25 cellular contexts compared by ENCODE assay signal in the genomic region with DNA sequence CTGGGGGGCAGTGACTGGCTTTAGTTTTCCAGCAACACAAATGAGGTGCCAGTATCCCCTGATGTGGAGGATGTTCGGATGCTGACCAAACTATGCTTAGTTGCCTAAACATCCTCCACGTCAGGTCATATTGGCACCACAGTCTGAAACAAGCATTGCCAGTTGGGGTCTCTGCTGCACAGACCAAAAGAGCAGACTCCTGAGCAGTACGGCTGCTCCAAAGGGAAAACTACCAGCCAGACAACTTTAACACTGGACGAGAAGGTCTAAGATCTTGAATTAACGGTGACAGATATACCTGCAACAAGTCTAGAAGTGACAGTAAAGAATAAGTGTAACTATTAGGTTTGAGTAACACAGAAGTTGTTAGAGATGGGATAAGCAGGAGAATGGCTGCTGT.
"Had no signal": no experiment of that assay in that cellular context is flagged by ENCODE, and none has a peak within 500 bp of the region (broad histone marks: within the 10 kb centered on the region; RNA-seq: fewer than 3 reads in every experiment).

No MANE protein-coding gene starts in this region.

- ATAC-seq: effector memory CD8-positive, alpha-beta T cell; esophagus mucosa; gastrocnemius medialis; left cardiac atrium; left lung; left ventricle myocardium superior; mucosa of descending colon had no signal

- H3K4me3 Mint-ChIP-seq: dendritic cell treated with granulocyte-macrophage colony-stimulating factor and Interleukin-4, amounts not matched to agents 40 ng/mL and 50 ng/mL, for 4 days; effector memory CD8-positive, alpha-beta T cell; endodermal cell; mesothelial cell of epicardium had no signal

- H3K27me3 Mint-ChIP-seq: dendritic cell treated with granulocyte-macrophage colony-stimulating factor and Interleukin-4, amounts not matched to agents 40 ng/mL and 50 ng/mL, for 4 days; effector memory CD8-positive, alpha-beta T cell had no signal

- DNase-seq: colonic mucosa; cortex of kidney; effector CD8-positive, alpha-beta T cell; effector memory CD8-positive, alpha-beta T cell; endodermal cell; erythroblast; esophagus squamous epithelium; foreskin fibroblast; foreskin melanocyte; gastrocnemius medialis; glutamatergic neuron; head of caudate nucleus; heart right ventricle; hippocampal formation; left cardiac atrium; left lung; left ventricle myocardium superior; lower lobe of right lung; mesenchymal stem cell; mucosa of descending colon had no signal

- H3K27ac Mint-ChIP-seq: dendritic cell treated with granulocyte-macrophage colony-stimulating factor and Interleukin-4, amounts not matched to agents 40 ng/mL and 50 ng/mL, for 4 days; effector memory CD8-positive, alpha-beta T cell; endodermal cell; mesothelial cell of epicardium had no signal

- H3K4me1 Mint-ChIP-seq: endodermal cell, mesothelial cell of epicardium had no signal

- H3K4me3 ChIP-seq: colonic mucosa, esophagus squamous epithelium, gastrocnemius medialis, heart right ventricle, left lung, lower lobe of right lung, mucosa of descending colon had no signal

- H3K27me3 ChIP-seq: colonic mucosa, esophagus squamous epithelium, gastrocnemius medialis, heart right ventricle, left lung had no signal

- FAIRE-seq: islet of Langerhans, keratinocyte had no signal
